In the genomic region with DNA sequence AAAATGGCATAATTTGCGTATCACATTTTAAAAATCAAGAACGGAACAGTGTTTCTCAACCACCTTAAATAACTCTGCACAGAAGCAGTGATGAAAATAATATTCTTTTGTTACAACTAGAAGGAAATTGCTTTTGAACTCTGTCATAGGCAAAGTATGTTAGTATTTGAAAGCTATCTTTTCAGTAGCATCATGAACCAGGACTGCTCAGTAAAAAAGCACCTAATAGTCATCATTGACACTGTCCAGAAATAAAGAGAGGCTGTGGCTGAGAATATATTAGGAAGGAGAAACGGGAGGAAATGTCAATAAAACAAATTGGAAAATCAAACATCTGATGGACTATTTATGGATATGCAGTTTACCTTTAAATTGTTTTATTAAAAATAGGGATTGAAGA, we compare ENCODE assay signal across 21 cellular contexts.
DNase-seq lines count a peak whose midpoint lies in the region; ATAC-seq and TF ChIP-seq lines count a peak whose summit lies in the region.
"Had no signal": no experiment of that assay in that cellular context is flagged by ENCODE, and none has a peak within 500 bp of the region (broad histone marks: within the 10 kb centered on the region; RNA-seq: fewer than 3 reads in every experiment).

No MANE protein-coding gene starts in this region.

- H3K4me3 ChIP-seq in AG10803 (ENCODE audit: low read length) (no peak overlapping the region), GM23248 (no peak overlapping the region), neural cell (ENCODE audit: low read length) (no peak overlapping the region)
- H3K4me3 ChIP-seq: GM23338 had no signal

- H3K36me3 Mint-ChIP-seq in activated CD8-positive, alpha-beta T cell treated with anti-CD3 and anti-CD28 coated beads, Interleukin-2, amount 10 ng/mL, durations not matched to agents 7 days and 5 days (ENCODE audit: low read depth), result no peaks in the 10 kb centered on the region
- H3K36me3 Mint-ChIP-seq: CD8-positive, alpha-beta T cell; IgD-negative memory B cell had no signal

- H3K4me1 ChIP-seq in GM23248 (ENCODE audit: insufficient read depth), result peaks cover 18% of the 10 kb centered on the region
- H3K4me1 ChIP-seq: Caco-2 had no signal

- ATAC-seq in HG03280 (IDR thresholded peaks at IDR 0.05; ENCODE audit: unreplicated experiment), result no peak
- no peak for ATAC-seq in activated CD8-positive, alpha-beta T cell treated with anti-CD3 and anti-CD28 coated beads, Interleukin-2, amount 10 ng/mL, durations not matched to agents 7 days and 5 days
- ATAC-seq: CD8-positive, alpha-beta T cell; GM23338 had no signal

- H3K9ac ChIP-seq in GM23248, result no peak overlapping the region
- H3K9ac ChIP-seq in neural cell (ENCODE audit: low read length), result no peak overlapping the region
- H3K9ac ChIP-seq: KMS-11 had no signal

- in situ Hi-C loops in GM23248 (cut with MboI), result no loop called here

- H3K27ac ChIP-seq in GM23248 (no peak overlapping the region), neural cell (ENCODE audit: low read length) (peak overlapping the region; percentile 21)
- H3K27ac ChIP-seq: KMS-11, RWPE1 had no signal

- H3K79me2 ChIP-seq in GM23248 (ENCODE audit: insufficient read depth) (no peaks in the 10 kb centered on the region), neural cell (replicated peaks; ENCODE audit: insufficient read depth, low read length) (no peaks in the 10 kb centered on the region)

- peaks cover 6% of the 10 kb centered on the region for H3K27me3 Mint-ChIP-seq in activated CD8-positive, alpha-beta T cell treated with anti-CD3 and anti-CD28 coated beads, Interleukin-2, amount 10 ng/mL, durations not matched to agents 7 days and 5 days (ENCODE audit: low read depth)
- H3K27me3 Mint-ChIP-seq: IgD-negative memory B cell had no signal

- H3K9me2 ChIP-seq in GM23248 (ENCODE audit: insufficient read depth) (peaks cover 4% of the 10 kb centered on the region; the same call in 1 of the 2 replicates), neural cell (ENCODE audit: insufficient read depth, low read length) (no peaks in the 10 kb centered on the region)

- no peak for TF ChIP-seq RAD21 in neural cell (conservative IDR thresholded peaks at IDR 0.05)

- no peaks in the 10 kb centered on the region for H3K9me3 Mint-ChIP-seq in activated CD8-positive, alpha-beta T cell treated with anti-CD3 and anti-CD28 coated beads, Interleukin-2, amount 10 ng/mL, durations not matched to agents 7 days and 5 days (ENCODE audit: insufficient read depth)
- H3K9me3 Mint-ChIP-seq: CD8-positive, alpha-beta T cell; GM23338; H9; IgD-negative memory B cell had no signal

- H3F3A ChIP-seq in GM23248 (ENCODE audit: insufficient read depth) (peaks cover 15% of the 10 kb centered on the region), neural cell (ENCODE audit: insufficient read depth, low read length, poor library complexity, severe bottlenecking) (no peaks in the 10 kb centered on the region)

- no peak overlapping the region for H3K4me2 ChIP-seq in GM23248 (ENCODE audit: unreplicated experiment)
- H3K4me2 ChIP-seq in neural cell (ENCODE audit: low read length), result no peak overlapping the region
- H3K4me2 ChIP-seq: GM23338, KMS-11 had no signal

- POLR2A ChIA-PET in activated CD8-positive, alpha-beta T cell treated with anti-CD3 and anti-CD28 coated beads, Interleukin-2, amount 10 ng/mL, durations not matched to agents 7 days and 5 days (lab: Charles Lee), result no interaction called here

- no peak overlapping the region for H3K27ac Mint-ChIP-seq in activated CD8-positive, alpha-beta T cell treated with anti-CD3 and anti-CD28 coated beads, Interleukin-2, amount 10 ng/mL, durations not matched to agents 7 days and 5 days
- H3K27ac Mint-ChIP-seq: CD8-positive, alpha-beta T cell; GM23338; H9; IgD-negative memory B cell had no signal

- no peaks in the 10 kb centered on the region for H3K9me3 ChIP-seq in GM23248 (ENCODE audit: low read depth)
- H3K9me3 ChIP-seq in neural cell (ENCODE audit: low read length), result no peaks in the 10 kb centered on the region
- H3K9me3 ChIP-seq: Caco-2 had no signal

- DNase-seq in AG10803 (ENCODE audit: low read depth) (peak; percentile 39), GM23248 (peak; percentile 66), amniotic epithelial cell (ENCODE audit: low read depth) (peak; percentile 1), NCI-H1417 treated with DMSO at 0.1 percent for 48 hours (lab: John Stamatoyannopoulos, UW) (no peak)
- DNase-seq in activated CD8-positive, alpha-beta T cell treated with anti-CD3 and anti-CD28 coated beads, Interleukin-2, amount 10 ng/mL, durations not matched to agents 7 days and 5 days, result no peak
- DNase-seq: C1 segment of cervical spinal cord; Caco-2; CD8-positive, alpha-beta T cell; H9; MM.1S; NCI-H1694; NCI-H2029 treated with DMSO at 0.1 percent for 48 hours; NCI-H2227 treated with DMSO at 0.1 percent for 48 hours; NCI-H526 treated with DMSO at 0.1 percent for 48 hours; SHP77 had no signal

- TF ChIP-seq CTCF in AG10803 (conservative IDR thresholded peaks at IDR 0.05; ENCODE audit: low read length) (no peak), neural cell (IDR thresholded peaks at IDR 0.05; ENCODE audit: poor library complexity, severe bottlenecking) (no peak)

- no peak for TF ChIP-seq EP300 in neural cell (conservative IDR thresholded peaks at IDR 0.05; ENCODE audit: poor library complexity, severe bottlenecking)

- no peaks in the 10 kb centered on the region for H4K20me1 ChIP-seq in GM23248 (ENCODE audit: insufficient read depth)
- H4K20me1 ChIP-seq in neural cell (ENCODE audit: insufficient read depth), result no peaks in the 10 kb centered on the region

- no peaks in the 10 kb centered on the region for H3K27me3 ChIP-seq in GM23248 (replicated peaks; ENCODE audit: insufficient read depth)
- H3K27me3 ChIP-seq in neural cell (ENCODE audit: insufficient read depth, low read depth, low read length), result no peaks in the 10 kb centered on the region

- H3K36me3 ChIP-seq in GM23248 (ENCODE audit: low read depth), result no peaks in the 10 kb centered on the region
- no peaks in the 10 kb centered on the region for H3K36me3 ChIP-seq in neural cell (ENCODE audit: insufficient read depth, low read length)

- no peak overlapping the region for H3K4me3 Mint-ChIP-seq in activated CD8-positive, alpha-beta T cell treated with anti-CD3 and anti-CD28 coated beads, Interleukin-2, amount 10 ng/mL, durations not matched to agents 7 days and 5 days
- H3K4me3 Mint-ChIP-seq: CD8-positive, alpha-beta T cell; GM23338; H9; IgD-negative memory B cell had no signal

- H3K4me1 Mint-ChIP-seq in activated CD8-positive, alpha-beta T cell treated with anti-CD3 and anti-CD28 coated beads, Interleukin-2, amount 10 ng/mL, durations not matched to agents 7 days and 5 days (ENCODE audit: low read depth), result no peaks in the 10 kb centered on the region
- H3K4me1 Mint-ChIP-seq: GM23338, H9, IgD-negative memory B cell had no signal

- H2AFZ ChIP-seq in GM23248 (no peak overlapping the region), neural cell (ENCODE audit: low read depth, low read length) (no peak overlapping the region)
- H2AFZ ChIP-seq: GM23338 had no signal

- CTCF ChIA-PET in activated CD8-positive, alpha-beta T cell treated with anti-CD3 and anti-CD28 coated beads, Interleukin-2, amount 10 ng/mL, durations not matched to agents 7 days and 5 days (lab: Charles Lee), result no interaction called here

- 62 to 64% methylated on average over 3 of the region's 3 CpGs for WGBS in GM23248 (ENCODE audit: low coverage in 1 of 2, low lambda C conversion rate in 2 of 2, missing lambda C conversion rate in 2 of 2), 2 experiments

TF ChIP-seq in neural cell, 6 proteins besides CTCF, POLR2A, EP300 and RAD21:
- TF ChIP-seq POLR2AphosphoS5 (IDR thresholded peaks at IDR 0.05), result peak; percentile 40
- TF ChIP-seq, protein P1, sequence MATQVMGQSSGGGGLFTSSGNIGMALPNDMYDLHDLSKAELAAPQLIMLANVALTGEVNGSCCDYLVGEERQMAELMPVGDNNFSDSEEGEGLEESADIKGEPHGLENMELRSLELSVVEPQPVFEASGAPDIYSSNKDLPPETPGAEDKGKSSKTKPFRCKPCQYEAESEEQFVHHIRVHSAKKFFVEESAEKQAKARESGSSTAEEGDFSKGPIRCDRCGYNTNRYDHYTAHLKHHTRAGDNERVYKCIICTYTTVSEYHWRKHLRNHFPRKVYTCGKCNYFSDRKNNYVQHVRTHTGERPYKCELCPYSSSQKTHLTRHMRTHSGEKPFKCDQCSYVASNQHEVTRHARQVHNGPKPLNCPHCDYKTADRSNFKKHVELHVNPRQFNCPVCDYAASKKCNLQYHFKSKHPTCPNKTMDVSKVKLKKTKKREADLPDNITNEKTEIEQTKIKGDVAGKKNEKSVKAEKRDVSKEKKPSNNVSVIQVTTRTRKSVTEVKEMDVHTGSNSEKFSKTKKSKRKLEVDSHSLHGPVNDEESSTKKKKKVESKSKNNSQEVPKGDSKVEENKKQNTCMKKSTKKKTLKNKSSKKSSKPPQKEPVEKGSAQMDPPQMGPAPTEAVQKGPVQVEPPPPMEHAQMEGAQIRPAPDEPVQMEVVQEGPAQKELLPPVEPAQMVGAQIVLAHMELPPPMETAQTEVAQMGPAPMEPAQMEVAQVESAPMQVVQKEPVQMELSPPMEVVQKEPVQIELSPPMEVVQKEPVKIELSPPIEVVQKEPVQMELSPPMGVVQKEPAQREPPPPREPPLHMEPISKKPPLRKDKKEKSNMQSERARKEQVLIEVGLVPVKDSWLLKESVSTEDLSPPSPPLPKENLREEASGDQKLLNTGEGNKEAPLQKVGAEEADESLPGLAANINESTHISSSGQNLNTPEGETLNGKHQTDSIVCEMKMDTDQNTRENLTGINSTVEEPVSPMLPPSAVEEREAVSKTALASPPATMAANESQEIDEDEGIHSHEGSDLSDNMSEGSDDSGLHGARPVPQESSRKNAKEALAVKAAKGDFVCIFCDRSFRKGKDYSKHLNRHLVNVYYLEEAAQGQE (IDR thresholded peaks at IDR 0.05; ENCODE audit: borderline replicate concordance), result no peak

Comparison
In these comparisons a context has a peak if more than half of its experiments do, and no peak if none do; other contexts are left out.
1. DNase-seq: peak in AG10803 (single experiment), GM23248 (single experiment) and amniotic epithelial cell (single experiment); none in NCI-H1417 treated with DMSO at 0.1 percent for 48 hours (single experiment) and activated CD8-positive, alpha-beta T cell treated with anti-CD3 and anti-CD28 coated beads, Interleukin-2, amount 10 ng/mL, durations not matched to agents 7 days and 5 days (single experiment).